8 cellular contexts compared by ENCODE assay signal in the genomic region with DNA sequence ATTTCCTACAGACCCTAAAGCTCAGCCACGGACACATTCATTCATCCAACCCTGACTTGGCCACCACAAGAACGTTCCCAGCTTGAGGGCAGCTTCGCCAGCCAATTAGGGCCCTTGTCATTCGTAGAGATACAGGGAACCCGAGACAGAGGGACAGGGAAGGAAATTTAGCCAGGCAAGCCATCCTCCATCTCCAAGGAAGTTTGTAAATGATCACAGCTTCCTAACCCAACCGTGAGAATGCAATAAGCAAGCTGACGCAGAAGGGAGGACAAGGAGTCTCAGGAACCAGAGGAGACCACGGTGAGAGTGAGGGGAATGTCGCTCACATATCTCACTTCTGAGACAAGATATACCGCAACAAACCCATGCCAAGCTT. TPM values are rescaled to one million over a fixed set of nuclear protein-coding genes. Genes with fewer than 3 reads are reported as not detected.
A peak's percentile ranks its signal among the peaks of the same experiment; 100 is the strongest.
DNase-seq lines count a peak whose midpoint lies in the region; ATAC-seq and TF ChIP-seq lines count a peak whose summit lies in the region.

No MANE protein-coding gene starts in this region.

- H3K36me3 Mint-ChIP-seq in activated CD4-positive, alpha-beta T cell treated with anti-CD3 and anti-CD28 coated beads for 36 hours (ENCODE audit: low read depth): no peaks in the 10 kb centered on the region
- peaks cover 4% of the 10 kb centered on the region for H3K36me3 Mint-ChIP-seq in activated T-helper 2 cell treated with anti-CD3 and anti-CD28 coated beads, Interferon-gamma antibody, Interleukin-2, Interleukin-4, amounts not matched to agents 10 μg/mL and 5 μg/mL and 100 μg/mL, durations not matched to agents 14 hours and 24 hours and 36 hours (ENCODE audit: low read depth)

- TF ChIP-seq CTCF in suprapubic skin (IDR thresholded peaks at IDR 0.05): no peak

- DNase-seq in activated CD4-positive, alpha-beta T cell treated with anti-CD3 and anti-CD28 coated beads for 36 hours: no peak
- DNase-seq in activated CD4-positive, alpha-beta T cell treated with anti-CD3 and anti-CD28 coated beads for 48 hours: no peak
- DNase-seq in activated T-helper 2 cell treated with anti-CD3 and anti-CD28 coated beads, Interferon-gamma antibody, Interleukin-2, Interleukin-4, amounts not matched to agents 10 μg/mL and 5 μg/mL and 100 μg/mL, durations not matched to agents 14 hours and 24 hours and 36 hours (ENCODE audit: low spot score): no peak
- DNase-seq in iris pigment epithelial cell (ENCODE audit: low read depth): peak; percentile 38
- no peak for DNase-seq in suprapubic skin (ENCODE audit: low spot score in 2 of 2)
- no peak for DNase-seq in NCI-H187 (lab: John Stamatoyannopoulos, UW)
- no peak for DNase-seq in NCI-H345 (lab: John Stamatoyannopoulos, UW)
- no peak for DNase-seq in left colon

- peaks cover 2% of the 10 kb centered on the region for H3K27me3 Mint-ChIP-seq in activated CD4-positive, alpha-beta T cell treated with anti-CD3 and anti-CD28 coated beads for 36 hours
- H3K27me3 Mint-ChIP-seq in activated T-helper 2 cell treated with anti-CD3 and anti-CD28 coated beads, Interferon-gamma antibody, Interleukin-2, Interleukin-4, amounts not matched to agents 10 μg/mL and 5 μg/mL and 100 μg/mL, durations not matched to agents 14 hours and 24 hours and 36 hours (ENCODE audit: low read depth): peaks cover 2% of the 10 kb centered on the region

- peak overlapping the region; percentile 83 for H3K4me3 ChIP-seq in suprapubic skin

- peak overlapping the region; percentile 79 for H3K4me3 Mint-ChIP-seq in activated CD4-positive, alpha-beta T cell treated with anti-CD3 and anti-CD28 coated beads for 36 hours
- peak overlapping the region; percentile 85 for H3K4me3 Mint-ChIP-seq in activated T-helper 2 cell treated with anti-CD3 and anti-CD28 coated beads, Interferon-gamma antibody, Interleukin-2, Interleukin-4, amounts not matched to agents 10 μg/mL and 5 μg/mL and 100 μg/mL, durations not matched to agents 14 hours and 24 hours and 36 hours (ENCODE audit: low read depth)

- no peak for TF ChIP-seq POLR2A in suprapubic skin (IDR thresholded peaks at IDR 0.05)

- no peaks in the 10 kb centered on the region for H3K9me3 ChIP-seq in suprapubic skin

- H3K36me3 ChIP-seq in suprapubic skin: no peaks in the 10 kb centered on the region

- no peak overlapping the region for H3K27ac Mint-ChIP-seq in activated CD4-positive, alpha-beta T cell treated with anti-CD3 and anti-CD28 coated beads for 36 hours
- no peak overlapping the region for H3K27ac Mint-ChIP-seq in activated T-helper 2 cell treated with anti-CD3 and anti-CD28 coated beads, Interferon-gamma antibody, Interleukin-2, Interleukin-4, amounts not matched to agents 10 μg/mL and 5 μg/mL and 100 μg/mL, durations not matched to agents 14 hours and 24 hours and 36 hours

- CTCF ChIA-PET in activated CD4-positive, alpha-beta T cell treated with anti-CD3 and anti-CD28 coated beads for 36 hours (lab: Charles Lee): interaction anchor here (0.6 to 2.6 kb wide), 12 partner anchors 19 to 214 kb away, joined by 3 to 15 read pairs (median 4); a partner anchor contains a TSS

- H3K4me1 Mint-ChIP-seq in activated CD4-positive, alpha-beta T cell treated with anti-CD3 and anti-CD28 coated beads for 36 hours: peaks cover 43% of the 10 kb centered on the region
- H3K4me1 Mint-ChIP-seq in activated T-helper 2 cell treated with anti-CD3 and anti-CD28 coated beads, Interferon-gamma antibody, Interleukin-2, Interleukin-4, amounts not matched to agents 10 μg/mL and 5 μg/mL and 100 μg/mL, durations not matched to agents 14 hours and 24 hours and 36 hours (ENCODE audit: low read depth): peaks cover 37% of the 10 kb centered on the region

- H3K27ac ChIP-seq in suprapubic skin: peak overlapping the region; percentile 95

- H3K4me1 ChIP-seq in suprapubic skin: peaks cover 66% of the 10 kb centered on the region

- ATAC-seq in activated CD4-positive, alpha-beta T cell treated with anti-CD3 and anti-CD28 coated beads for 36 hours: no peak
- ATAC-seq in left colon: no peak

- intact Hi-C loops in activated CD4-positive, alpha-beta T cell treated with anti-CD3 and anti-CD28 coated beads for 36 hours (cut with DNase I, micrococcal nuclease): loop anchor here (5.0 to 10.0 kb wide), 4 partner anchors 158 to 969 kb away; a partner anchor contains a TSS
- intact Hi-C loops in activated T-helper 2 cell treated with anti-CD3 and anti-CD28 coated beads, Interferon-gamma antibody, Interleukin-2, Interleukin-4, amounts not matched to agents 10 μg/mL and 5 μg/mL and 100 μg/mL, durations not matched to agents 14 hours and 24 hours and 36 hours (cut with micrococcal nuclease): loop anchor here (1.0 to 10.0 kb wide), 5 partner anchors 40 to 411 kb away; a partner anchor contains a TSS
- intact Hi-C loops in left colon (cut with DNase I, micrococcal nuclease): loop anchor here in 1 of 2 donors (5.0 kb wide), 2 partner anchors 68 to 153 kb away; a partner anchor contains a TSS

- POLR2A ChIA-PET in activated CD4-positive, alpha-beta T cell treated with anti-CD3 and anti-CD28 coated beads for 36 hours (lab: Charles Lee): interaction anchor here (0.7 kb wide), 1 partner anchor 743 kb away, joined by 3 read pairs; no protein-coding TSS in a partner anchor

- H3K27me3 ChIP-seq in suprapubic skin: no peaks in the 10 kb centered on the region

- WGBS in suprapubic skin: 24% methylated on average over 10 of the region's 10 CpGs

- TF ChIP-seq EP300 in suprapubic skin (IDR thresholded peaks at IDR 0.05): no peak

- H3K9me3 Mint-ChIP-seq in activated CD4-positive, alpha-beta T cell treated with anti-CD3 and anti-CD28 coated beads for 36 hours (ENCODE audit: low read depth): no peaks in the 10 kb centered on the region
- H3K9me3 Mint-ChIP-seq in activated T-helper 2 cell treated with anti-CD3 and anti-CD28 coated beads, Interferon-gamma antibody, Interleukin-2, Interleukin-4, amounts not matched to agents 10 μg/mL and 5 μg/mL and 100 μg/mL, durations not matched to agents 14 hours and 24 hours and 36 hours: no peaks in the 10 kb centered on the region

RNA-seq across cellular contexts. Expression of a gene that starts 1.4 kb away (rescaled TPM):
- total RNA-seq in activated CD4-positive, alpha-beta T cell treated with anti-CD3 and anti-CD28 coated beads for 36 hours: 1 to 10 TPM; 3.5 to 3.6 TPM
- 4.7 TPM in 2 replicates for total RNA-seq in activated T-helper 2 cell treated with anti-CD3 and anti-CD28 coated beads, Interferon-gamma antibody, Interleukin-2, Interleukin-4, amounts not matched to agents 10 μg/mL and 5 μg/mL and 100 μg/mL, durations not matched to agents 14 hours and 24 hours and 36 hours
- total RNA-seq in suprapubic skin: 10 to 100 TPM in 1 of 4 donors, 1 to 10 TPM in 3; 6.5 to 14.1 (median 7.2) TPM
- total RNA-seq in left colon: 10 to 100 TPM; 15.3 to 23.7 TPM
